Comparison of ENCODE assay signal across 16 cellular contexts in genomic region chr19:16605115-16605514, GRCh38. TPM values are rescaled to one million over a fixed set of nuclear protein-coding genes. Genes with fewer than 3 reads are reported as not detected.
DNase-seq lines count a peak whose midpoint lies in the region; ATAC-seq and TF ChIP-seq lines count a peak whose summit lies in the region.
"Had no signal": no experiment of that assay in that cellular context is flagged by ENCODE, and none has a peak within 500 bp of the region (broad histone marks: within the 10 kb centered on the region; RNA-seq: fewer than 3 reads in every experiment).

No MANE protein-coding gene starts in this region.

- TF ChIP-seq POLR2A in uterus (IDR thresholded peaks at IDR 0.05), result no peak

- POLR2A ChIA-PET in WTC11 (lab: Charles Lee), result no interaction called here

- H3K4me3 ChIP-seq in left ventricle myocardium inferior (no peak overlapping the region), heart right ventricle (no peak overlapping the region), uterus (no peak overlapping the region)
- H3K4me3 ChIP-seq: breast epithelium, esophagus squamous epithelium, upper lobe of right lung had no signal

- H3K36me3 ChIP-seq in left ventricle myocardium inferior (no peaks in the 10 kb centered on the region), heart right ventricle (no peaks in the 10 kb centered on the region), uterus (no peaks in the 10 kb centered on the region)
- H3K36me3 ChIP-seq: breast epithelium, esophagus squamous epithelium, upper lobe of right lung had no signal

- H3K36me3 Mint-ChIP-seq in WTC11 (no peaks in the 10 kb centered on the region), nephron (ENCODE audit: low read depth) (no peaks in the 10 kb centered on the region)
- peaks cover 2% of the 10 kb centered on the region for H3K36me3 Mint-ChIP-seq in T-helper 2 cell treated with Interferon-gamma antibody and Interleukin-4, amounts not matched to agents 5 μg/mL and 100 μg/mL, for 36 hours (ENCODE audit: low read depth)

- peak overlapping the region; percentile 20 for H3K27ac ChIP-seq in left ventricle myocardium inferior (replicated peaks)
- no peak overlapping the region for H3K27ac ChIP-seq in heart right ventricle
- H3K27ac ChIP-seq in uterus, result peak overlapping the region; percentile 88 to 96
- H3K27ac ChIP-seq: upper lobe of right lung had no signal

- no peaks in the 10 kb centered on the region for H3K27me3 ChIP-seq in left ventricle myocardium inferior (ENCODE audit: low read depth)
- H3K27me3 ChIP-seq in heart right ventricle, result no peaks in the 10 kb centered on the region
- H3K27me3 ChIP-seq in uterus, result no peaks in the 10 kb centered on the region
- H3K27me3 ChIP-seq: breast epithelium, esophagus squamous epithelium, upper lobe of right lung had no signal

- H3K4me3 Mint-ChIP-seq in WTC11 (no peak overlapping the region), nephron (no peak overlapping the region)
- H3K4me3 Mint-ChIP-seq in T-helper 2 cell treated with Interferon-gamma antibody and Interleukin-4, amounts not matched to agents 5 μg/mL and 100 μg/mL, for 36 hours, result no peak overlapping the region
- H3K4me3 Mint-ChIP-seq: activated CD8-positive, alpha-beta T cell treated with anti-CD3 and anti-CD28 coated beads, Interleukin-2, amount 10 ng/mL, durations not matched to agents 7 days and 5 days had no signal

- DNase-seq in left ventricle myocardium inferior (no peak), heart right ventricle (no peak), WTC11 (ENCODE audit: low spot score) (no peak), uterus (no peak), SHP77 (lab: John Stamatoyannopoulos, UW) (no peak), islet precursor cell (no peak)
- DNase-seq in T-helper 2 cell treated with Interferon-gamma antibody and Interleukin-4, amounts not matched to agents 5 μg/mL and 100 μg/mL, for 36 hours (ENCODE audit: low spot score), result no peak
- DNase-seq: ACHN; activated CD8-positive, alpha-beta T cell treated with anti-CD3 and anti-CD28 coated beads, Interleukin-2, amount 10 ng/mL, durations not matched to agents 7 days and 5 days; esophagus squamous epithelium; NCI-H146; NCI-H774; stimulated activated naive CD4-positive, alpha-beta T cell treated with Interleukin-2 at 50 U/mL for 16 hours had no signal

- H3K27me3 Mint-ChIP-seq in WTC11 (ENCODE audit: low read depth) (no peaks in the 10 kb centered on the region), nephron (ENCODE audit: low read depth) (no peaks in the 10 kb centered on the region)
- H3K27me3 Mint-ChIP-seq in T-helper 2 cell treated with Interferon-gamma antibody and Interleukin-4, amounts not matched to agents 5 μg/mL and 100 μg/mL, for 36 hours (ENCODE audit: low read depth), result no peaks in the 10 kb centered on the region

- H3K4me1 ChIP-seq in left ventricle myocardium inferior (peaks cover 95% of the 10 kb centered on the region), heart right ventricle (peaks cover 25 to 86% (median 53%) of the 10 kb centered on the region in 9 donors), uterus (peaks cover 8 to 18% of the 10 kb centered on the region in 2 donors)
- H3K4me1 ChIP-seq: breast epithelium had no signal

- CTCF ChIA-PET in WTC11 (lab: Charles Lee), result no interaction called here

- no peaks in the 10 kb centered on the region for H3K9me3 Mint-ChIP-seq in WTC11
- no peaks in the 10 kb centered on the region for H3K9me3 Mint-ChIP-seq in nephron
- H3K9me3 Mint-ChIP-seq in T-helper 2 cell treated with Interferon-gamma antibody and Interleukin-4, amounts not matched to agents 5 μg/mL and 100 μg/mL, for 36 hours, result no peaks in the 10 kb centered on the region

- WGBS in heart right ventricle, 2 donors, result 92 to 93% methylated on average over 3 of the region's 3 CpGs

- H3K4me1 Mint-ChIP-seq in WTC11 (no peaks in the 10 kb centered on the region), nephron (peaks cover 45% of the 10 kb centered on the region)
- peaks cover 20% of the 10 kb centered on the region for H3K4me1 Mint-ChIP-seq in T-helper 2 cell treated with Interferon-gamma antibody and Interleukin-4, amounts not matched to agents 5 μg/mL and 100 μg/mL, for 36 hours (ENCODE audit: low read depth)

- H3K27ac Mint-ChIP-seq in WTC11, result peak overlapping the region; percentile 45; the same call in 1 of the 2 replicates
- peak overlapping the region in 2 of 3 experiments; percentile 21 to 23 for H3K27ac Mint-ChIP-seq in nephron
- H3K27ac Mint-ChIP-seq in T-helper 2 cell treated with Interferon-gamma antibody and Interleukin-4, amounts not matched to agents 5 μg/mL and 100 μg/mL, for 36 hours, result no peak overlapping the region
- H3K27ac Mint-ChIP-seq: activated CD8-positive, alpha-beta T cell treated with anti-CD3 and anti-CD28 coated beads, Interleukin-2, amount 10 ng/mL, durations not matched to agents 7 days and 5 days had no signal

- TF ChIP-seq CTCF in left ventricle myocardium inferior (IDR thresholded peaks at IDR 0.05; ENCODE audit: borderline replicate concordance) (no peak), heart right ventricle (IDR thresholded peaks at IDR 0.05) (no peak), WTC11 (IDR thresholded peaks at IDR 0.05) (no peak), nephron (IDR thresholded peaks at IDR 0.05; ENCODE audit: unreplicated experiment in 3 of 3) (no peak), uterus (IDR thresholded peaks at IDR 0.05) (no peak)

- intact Hi-C loops in left ventricle myocardium inferior (cut with micrococcal nuclease), result no loop called here
- intact Hi-C loops in heart right ventricle (cut with DNase I), result no loop called here
- intact Hi-C loops in uterus (cut with DNase I; ENCODE audit: low total_unique reads), result no loop called here

- H3K9me3 ChIP-seq in left ventricle myocardium inferior (replicated peaks) (no peaks in the 10 kb centered on the region), heart right ventricle (no peaks in the 10 kb centered on the region), uterus (no peaks in the 10 kb centered on the region)
- H3K9me3 ChIP-seq: breast epithelium, esophagus squamous epithelium, upper lobe of right lung had no signal

- ATAC-seq in heart right ventricle (no peak), WTC11 (no peak)
- ATAC-seq: activated CD8-positive, alpha-beta T cell treated with anti-CD3 and anti-CD28 coated beads, Interleukin-2, amount 10 ng/mL, durations not matched to agents 7 days and 5 days had no signal

TF ChIP-seq in WTC11, 78 proteins besides CTCF, POLR2A, EP300 and RAD21:
- no peak for TF ChIP-seq ZBTB43 (CRISPR knock-in tag; IDR thresholded peaks at IDR 0.05)

RNA-seq across cellular contexts. Expression of gene MED26, which starts 22.9 kb away (rescaled TPM):
- total RNA-seq in left ventricle myocardium inferior, result 4.0 TPM
- total RNA-seq in heart right ventricle, result 1 to 10 TPM; 3.3 to 6.9 (median 4.6) TPM
- 1 to 10 TPM; 3.8 to 5.1 TPM for polyA plus RNA-seq in heart right ventricle
- 11.7 to 14.2 TPM (median 12.3 TPM) in 3 replicates for total RNA-seq in WTC11 (2021)
- total RNA-seq in uterus, result 10 to 100 TPM in 1 of 4 donors, 1 to 10 TPM in 3; 1.5 to 13.5 (median 3.6) TPM

RNA-seq across cellular contexts. Expression of gene SLC35E1, which starts 32.9 kb away (rescaled TPM):
- total RNA-seq in left ventricle myocardium inferior, result 26.8 TPM
- 10 to 100 TPM; 20.8 to 29.0 (median 23.6) TPM for total RNA-seq in heart right ventricle
- 10 to 100 TPM; 22.9 to 25.6 TPM for polyA plus RNA-seq in heart right ventricle
- 27.5 to 28.5 TPM (median 28.0 TPM) in 3 replicates for total RNA-seq in WTC11 (2021)
- total RNA-seq in uterus, result 10 to 100 TPM; 10.2 to 39.8 (median 19.8) TPM

RNA-seq across cellular contexts. Expression of gene SMIM7, which starts 54.8 kb away (rescaled TPM):
- total RNA-seq in left ventricle myocardium inferior (30.8 TPM), heart right ventricle (10 to 100 TPM; 32.0 to 43.2 (median 37.4) TPM), WTC11 (2021) (54.3 to 55.9 TPM (median 55.6 TPM) in 3 replicates), uterus (100 to 1,000 TPM in 1 of 4 donors, 10 to 100 TPM in 3; 26.6 to 144 (median 85.0) TPM)
- polyA plus RNA-seq in heart right ventricle, result 10 to 100 TPM; 41.8 to 68.1 TPM

RNA-seq across cellular contexts. Expression of gene TMEM38A, which starts 55.8 kb away (rescaled TPM):
- total RNA-seq in left ventricle myocardium inferior (44.6 TPM), heart right ventricle (10 to 100 TPM; 17.2 to 41.4 (median 30.0) TPM), WTC11 (2021) (9.5 to 11.1 TPM (median 10.9 TPM) in 3 replicates), uterus (1 to 10 TPM in 2 of 4 donors, not detected in 2; 3.5 to 5.0 TPM)
- polyA plus RNA-seq in heart right ventricle, result 10 to 100 TPM; 18.5 to 29.6 TPM

Comparison
In these comparisons a context has a peak if more than half of its experiments do, and no peak if none do; other contexts are left out.
1. H3K27ac ChIP-seq: peak in left ventricle myocardium inferior (single experiment) and uterus (2 of 2); none in heart right ventricle (0 of 10).